ENCODE assay signal across 26 cellular contexts in the genomic region with DNA sequence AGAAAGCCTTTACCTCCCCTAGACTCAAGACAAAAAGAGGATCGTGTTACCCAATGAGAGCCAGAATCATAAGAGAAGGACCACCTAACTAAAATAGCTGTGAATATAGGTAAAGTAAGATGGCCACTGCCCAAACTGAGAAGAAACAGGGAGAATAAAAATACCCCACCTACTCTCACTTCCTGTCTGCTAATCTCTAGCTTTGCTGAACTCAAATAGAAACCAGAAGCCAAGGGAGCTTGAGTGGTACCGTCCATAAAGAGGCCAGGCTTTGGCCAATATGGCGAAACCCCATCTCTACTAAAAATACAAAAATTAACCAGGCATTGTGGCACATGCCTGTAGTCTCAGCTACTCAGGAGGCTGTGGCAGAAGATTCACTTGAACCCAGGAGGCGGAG.
A peak's percentile ranks its signal among the peaks of the same experiment; 100 is the strongest.
DNase-seq lines count a peak whose midpoint lies in the region; ATAC-seq and TF ChIP-seq lines count a peak whose summit lies in the region.
"Had no signal": no experiment of that assay in that cellular context is flagged by ENCODE, and none has a peak within 500 bp of the region (broad histone marks: within the 10 kb centered on the region; RNA-seq: fewer than 3 reads in every experiment).

No MANE protein-coding gene starts in this region.

- H3K4me1 ChIP-seq in PC-3 (ENCODE audit: insufficient read depth, low read length): peaks cover 72% of the 10 kb centered on the region
- H3K4me1 ChIP-seq: BLaER1, prostate gland had no signal

- no peak for TF ChIP-seq CTCF in PC-3 (conservative IDR thresholded peaks at IDR 0.05; ENCODE audit: low read depth, low read length)

- no peak overlapping the region for H3K4me2 ChIP-seq in PC-3 (ENCODE audit: low read length)
- H3K4me2 ChIP-seq: BLaER1, PC-9 had no signal

- no peak overlapping the region for H2AFZ ChIP-seq in PC-3 (ENCODE audit: low read length)
- H2AFZ ChIP-seq: PC-9 had no signal

- no peaks in the 10 kb centered on the region for H4K20me1 ChIP-seq in PC-3 (ENCODE audit: low read length)
- H4K20me1 ChIP-seq: BLaER1 had no signal

- H3K27ac ChIP-seq in PC-3 (ENCODE audit: low read length): peak overlapping the region; percentile 100
- H3K27ac ChIP-seq: BLaER1, cardiac muscle cell, heart left ventricle, neutrophil, PC-9, prostate gland, thoracic aorta had no signal

- DNase-seq in PC-3 (no peak), NCI-H2107 treated with DMSO at 0.1 percent for 48 hours (lab: John Stamatoyannopoulos, UW; ENCODE audit: unreplicated experiment) (no peak), cardiac septum (ENCODE audit: low spot score) (no peak), H4 (ENCODE audit: low spot score) (no peak)
- no peak for DNase-seq in activated T-cell treated with anti-CD3 and anti-CD28 coated beads, Interleukin-2, amount 50 U/mL, for 48 hours
- DNase-seq: ACHN; activated T-cell treated with anti-CD3 and anti-CD28 coated beads, Interleukin-2, amount 50 U/mL, for 4 hours; anterior cingulate cortex; COR-L47; dermis blood vessel endothelial cell; DND-41; heart left ventricle; left cardiac atrium; NCI-H2171 treated with DMSO at 0.1 percent for 48 hours; NCI-H526 treated with DMSO at 0.1 percent for 48 hours; PC-9; SHP77 treated with DMSO at 0.1 percent for 48 hours had no signal

- no peaks in the 10 kb centered on the region for H3K27me3 ChIP-seq in PC-3 (ENCODE audit: low read length)
- H3K27me3 ChIP-seq: BLaER1, cardiac muscle cell, heart left ventricle, neutrophil had no signal

- no peak overlapping the region for H3K4me3 ChIP-seq in PC-3 (ENCODE audit: low read length)
- H3K4me3 ChIP-seq: BLaER1, cardiac muscle cell, heart left ventricle, PC-9, prostate gland, thoracic aorta had no signal

- intact Hi-C loops in PC-3 (cut with micrococcal nuclease): loop anchor here (10.0 kb wide), 1 partner anchor 247 kb away; no protein-coding TSS in a partner anchor
- intact Hi-C loops in cardiac septum (cut with DNase I): no loop called here

- no peaks in the 10 kb centered on the region for H3K79me2 ChIP-seq in PC-3 (ENCODE audit: low read length)

- peak; percentile 81 for ATAC-seq in GM18508 (IDR thresholded peaks at IDR 0.05; ENCODE audit: insufficient read depth, unreplicated experiment)
- ATAC-seq in GM21360 (IDR thresholded peaks at IDR 0.05; ENCODE audit: unreplicated experiment): peak; percentile 83
- ATAC-seq in HG03432 (IDR thresholded peaks at IDR 0.05; ENCODE audit: unreplicated experiment): peak; percentile 67
- ATAC-seq in PC-3: no peak
- ATAC-seq: activated T-cell treated with anti-CD3 and anti-CD28 coated beads, Interleukin-2, amount 50 U/mL, for 4 hours; heart left ventricle; HepG2; left cardiac atrium had no signal

- POLR2A ChIA-PET in PC-3 (lab: Charles Lee; ENCODE audit: unreplicated experiment): no interaction called here

- no TSS peak for BruUV-seq in PC-3 (replicated peaks; lab: Mats Ljungman, UMichigan)

- H3F3A ChIP-seq in PC-3 (ENCODE audit: low read length, unreplicated experiment): peaks cover 29% of the 10 kb centered on the region

- H3K36me3 ChIP-seq in PC-3 (ENCODE audit: low read depth, low read length): no peaks in the 10 kb centered on the region
- H3K36me3 ChIP-seq: BLaER1, cardiac muscle cell, heart left ventricle, neutrophil, prostate gland, thoracic aorta had no signal

- no peaks in the 10 kb centered on the region for H3K9me2 ChIP-seq in PC-3 (replicated peaks; ENCODE audit: low read length)

- peak overlapping the region; percentile 99; the same call in 1 of the 2 replicates for H3K9ac ChIP-seq in PC-3 (ENCODE audit: low read length)
- H3K9ac ChIP-seq: BLaER1 had no signal

- no peaks in the 10 kb centered on the region for H3K9me3 ChIP-seq in PC-3 (ENCODE audit: low read length)
- H3K9me3 ChIP-seq: BLaER1, neutrophil, prostate gland, thoracic aorta had no signal

- CTCF ChIA-PET in PC-3 (lab: Charles Lee): no interaction called here
